ENCODE assay signal across 17 cellular contexts in genomic region chr5:172905771-172906170, GRCh38. TPM values are rescaled to one million over a fixed set of nuclear protein-coding genes. Genes with fewer than 3 reads are reported as not detected.
DNase-seq lines count a peak whose midpoint lies in the region; ATAC-seq, FAIRE-seq and TF ChIP-seq lines count a peak whose summit lies in the region.
"Had no signal": no experiment of that assay in that cellular context is flagged by ENCODE, and none has a peak within 500 bp of the region (broad histone marks: within the 10 kb centered on the region; RNA-seq: fewer than 3 reads in every experiment).

No MANE protein-coding gene starts in this region.

- WGBS in HUES64, result 70% methylated on average over 3 of the region's 3 CpGs

- H3K4me1 Mint-ChIP-seq in memory B cell (peaks cover 18% of the 10 kb centered on the region), endothelial cell (ENCODE audit: unreplicated experiment) (peaks cover 5% of the 10 kb centered on the region)
- H3K4me1 Mint-ChIP-seq: activated CD4-positive, alpha-beta memory T cell treated with anti-CD3 and anti-CD28 coated beads, Interleukin-2, amount 10 ng/mL, durations not matched to agents 7 days and 5 days had no signal

- H3K27ac ChIP-seq in HUES64 (ENCODE audit: low read depth, low read length) (peak overlapping the region; percentile 6; the same call in 1 of the 2 replicates), breast epithelium (peak overlapping the region; percentile 92 to 98), stomach smooth muscle (ENCODE audit: low read length) (peak overlapping the region; percentile 100)
- H3K27ac ChIP-seq: SK-N-MC had no signal

- peak overlapping the region; percentile 70 for H3K27ac Mint-ChIP-seq in memory B cell
- no peak overlapping the region for H3K27ac Mint-ChIP-seq in endothelial cell (ENCODE audit: unreplicated experiment)
- H3K27ac Mint-ChIP-seq: activated CD4-positive, alpha-beta memory T cell treated with anti-CD3 and anti-CD28 coated beads, Interleukin-2, amount 10 ng/mL, durations not matched to agents 7 days and 5 days; activated naive CD8-positive, alpha-beta T cell treated with anti-CD3 and anti-CD28 coated beads, Interleukin-2, amount 50 U/mL, for 24 hours had no signal

- H3K27me3 Mint-ChIP-seq in memory B cell (no peaks in the 10 kb centered on the region), endothelial cell (ENCODE audit: unreplicated experiment) (peaks cover 11% of the 10 kb centered on the region)
- H3K27me3 Mint-ChIP-seq: activated CD4-positive, alpha-beta memory T cell treated with anti-CD3 and anti-CD28 coated beads, Interleukin-2, amount 10 ng/mL, durations not matched to agents 7 days and 5 days; activated naive CD8-positive, alpha-beta T cell treated with anti-CD3 and anti-CD28 coated beads, Interleukin-2, amount 50 U/mL, for 24 hours had no signal

- no peak for TF ChIP-seq POLR2A in breast epithelium (IDR thresholded peaks at IDR 0.05)

- TF ChIP-seq CTCF in breast epithelium (IDR thresholded peaks at IDR 0.05) (no peak), foreskin fibroblast (IDR thresholded peaks at IDR 0.05; ENCODE audit: low read depth, low read length) (no peak), endothelial cell (IDR thresholded peaks at IDR 0.05; ENCODE audit: unreplicated experiment) (no peak)

- H3K4me1 ChIP-seq in HUES64 (ENCODE audit: insufficient read depth, low read length), result peaks cover 18% of the 10 kb centered on the region
- peaks cover 0 to 21% of the 10 kb centered on the region in 2 donors for H3K4me1 ChIP-seq in breast epithelium
- peaks cover 67% of the 10 kb centered on the region for H3K4me1 ChIP-seq in stomach smooth muscle (ENCODE audit: control insufficient read depth, insufficient read depth, low read length)

- no peak for DNase-seq in breast epithelium (ENCODE audit: low spot score in 2 of 2)
- no peak for DNase-seq in memory B cell (ENCODE audit: low spot score in 2 of 2)
- DNase-seq in foreskin fibroblast, result no peak
- DNase-seq in endothelial cell (ENCODE audit: low spot score), result no peak
- DNase-seq in stimulated activated naive CD4-positive, alpha-beta T cell (lab: John Stamatoyannopoulos, UW), result no peak
- no peak for DNase-seq in RCC 7860 (ENCODE audit: low spot score)
- DNase-seq: activated CD4-positive, alpha-beta memory T cell treated with anti-CD3 and anti-CD28 coated beads, Interleukin-2, amount 10 ng/mL, durations not matched to agents 7 days and 5 days; activated naive CD8-positive, alpha-beta T cell treated with anti-CD3 and anti-CD28 coated beads, Interleukin-2, amount 50 U/mL, for 24 hours; DMS 273 treated with DMSO at 0.1 percent for 48 hours; Karpas-422; mucosa of descending colon; NCI-H446 treated with DMSO at 0.1 percent for 48 hours; stimulated activated CD4-positive, alpha-beta T cell treated with anti-CD3 and anti-CD28 coated beads, Interleukin-2, amount 100 ng/mL, for 24 hours had no signal

- H3K4me3 ChIP-seq in HUES64 (ENCODE audit: low read length) (no peak overlapping the region), breast epithelium (no peak overlapping the region), stomach smooth muscle (ENCODE audit: low read length in 2 of 2) (no peak overlapping the region), foreskin fibroblast (ENCODE audit: low read depth in 1 of 2, low read length in 2 of 2) (no peak overlapping the region)
- H3K4me3 ChIP-seq: mucosa of descending colon, SK-N-MC had no signal

- H3K9ac ChIP-seq in HUES64 (ENCODE audit: low read depth, low read length) (no peak overlapping the region), stomach smooth muscle (ENCODE audit: low read length in 2 of 2) (peak overlapping the region; percentile 75 to 91)

- H3K36me3 Mint-ChIP-seq in memory B cell (peaks cover 14% of the 10 kb centered on the region), endothelial cell (ENCODE audit: low read depth, unreplicated experiment) (peaks cover 4% of the 10 kb centered on the region)

- ATAC-seq in memory B cell (ENCODE audit: low read depth), result no peak
- ATAC-seq: activated naive CD8-positive, alpha-beta T cell treated with anti-CD3 and anti-CD28 coated beads, Interleukin-2, amount 50 U/mL, for 24 hours had no signal

- FAIRE-seq in RCC 7860 (lab: Jason Lieb, UNC), result no peak
- FAIRE-seq: urothelium cell line had no signal

- no peaks in the 10 kb centered on the region for H3K9me3 ChIP-seq in HUES64 (ENCODE audit: insufficient read depth, low read depth, low read length)
- H3K9me3 ChIP-seq in breast epithelium, result no peaks in the 10 kb centered on the region
- H3K9me3 ChIP-seq in stomach smooth muscle (ENCODE audit: control insufficient read depth in 2 of 2, low read length in 2 of 2), result no peaks in the 10 kb centered on the region
- H3K9me3 ChIP-seq: mucosa of descending colon had no signal

- intact Hi-C loops in breast epithelium (cut with DNase I; ENCODE audit: low total_unique reads), result loop anchor here (10.0 kb wide), 1 partner anchor 131 kb away; the partner anchor contains the start of gene DUSP1

- H3K36me3 ChIP-seq in HUES64 (ENCODE audit: insufficient read depth, low read length) (peaks cover 25% of the 10 kb centered on the region), breast epithelium (no peaks in the 10 kb centered on the region), stomach smooth muscle (ENCODE audit: control insufficient read depth in 2 of 2, insufficient read depth in 2 of 2, low read length in 2 of 2) (peaks cover 6% of the 10 kb centered on the region in 2 donors)

- H3K27me3 ChIP-seq in HUES64 (ENCODE audit: insufficient read depth, low read length) (no peaks in the 10 kb centered on the region), breast epithelium (no peaks in the 10 kb centered on the region), stomach smooth muscle (ENCODE audit: control insufficient read depth in 1 of 2, insufficient read depth in 2 of 2, low read length in 2 of 2) (no peaks in the 10 kb centered on the region)

- no peaks in the 10 kb centered on the region for H3K9me3 Mint-ChIP-seq in memory B cell
- H3K9me3 Mint-ChIP-seq in endothelial cell (ENCODE audit: unreplicated experiment), result no peaks in the 10 kb centered on the region
- H3K9me3 Mint-ChIP-seq: activated CD4-positive, alpha-beta memory T cell treated with anti-CD3 and anti-CD28 coated beads, Interleukin-2, amount 10 ng/mL, durations not matched to agents 7 days and 5 days; activated naive CD8-positive, alpha-beta T cell treated with anti-CD3 and anti-CD28 coated beads, Interleukin-2, amount 50 U/mL, for 24 hours had no signal

- H3K4me3 Mint-ChIP-seq in memory B cell, result no peak overlapping the region
- H3K4me3 Mint-ChIP-seq in endothelial cell (ENCODE audit: unreplicated experiment), result no peak overlapping the region
- H3K4me3 Mint-ChIP-seq: activated CD4-positive, alpha-beta memory T cell treated with anti-CD3 and anti-CD28 coated beads, Interleukin-2, amount 10 ng/mL, durations not matched to agents 7 days and 5 days; activated naive CD8-positive, alpha-beta T cell treated with anti-CD3 and anti-CD28 coated beads, Interleukin-2, amount 50 U/mL, for 24 hours had no signal

RNA-seq across cellular contexts. Expression of gene RPL26L1, which starts 53.5 kb away (rescaled TPM):
- polyA plus RNA-seq in HUES64 (2013, experiment 1 of 2), result 64.1 TPM
- 69.5 TPM for polyA plus RNA-seq in HUES64 (2013, experiment 2 of 2)
- total RNA-seq in breast epithelium, result 10 to 100 TPM; 21.4 to 34.1 (median 22.0) TPM
- 48.6 TPM for total RNA-seq in endothelial cell (ENCODE audit: unreplicated experiment)

Comparison
In these comparisons a context has a peak if more than half of its experiments do, and no peak if none do; other contexts are left out.
1. H3K27ac ChIP-seq: peak in every context shown above with its lines; median percentile 100 in stomach smooth muscle; 95 in breast epithelium; 6 in HUES64.